Comparison of ENCODE assay signal across 1 cellular context in genomic region chr10:92121686-92122492, GRCh38.
TF ChIP-seq lines count a peak whose summit lies in the region.

No MANE protein-coding gene starts in this region.

TF ChIP-seq in HepG2, 621 proteins besides CTCF, POLR2A, EP300 and RAD21 (continued from another document and continues in another):
- TF ChIP-seq HMGXB3 (CRISPR knock-in tag; IDR thresholded peaks at IDR 0.05; ENCODE audit: borderline replicate concordance) = no peak
- TF ChIP-seq ZNF770 (CRISPR knock-in tag; IDR thresholded peaks at IDR 0.05) = no peak
- peak; percentile 81 for TF ChIP-seq HMG20B (CRISPR knock-in tag; conservative IDR thresholded peaks at IDR 0.05)
- peak; percentile 79 for TF ChIP-seq CREM (IDR thresholded peaks at IDR 0.05)
- no peak for TF ChIP-seq CREM (CRISPR knock-in tag; IDR thresholded peaks at IDR 0.05)
- no peak for TF ChIP-seq ZNF546 (CRISPR knock-in tag; conservative IDR thresholded peaks at IDR 0.05)
- TF ChIP-seq AHR (CRISPR knock-in tag; IDR thresholded peaks at IDR 0.05) = no peak
- peak; percentile 92 for TF ChIP-seq PPARG (CRISPR knock-in tag; conservative IDR thresholded peaks at IDR 0.05)
- peak; percentile 86 for TF ChIP-seq KDM1A (CRISPR knock-in tag; IDR thresholded peaks at IDR 0.05)
- TF ChIP-seq SAFB2 (CRISPR knock-in tag; IDR thresholded peaks at IDR 0.05; ENCODE audit: borderline replicate concordance, low read depth) = no peak
- no peak for TF ChIP-seq MATR3 (CRISPR knock-in tag; IDR thresholded peaks at IDR 0.05)
- TF ChIP-seq, protein P1, sequence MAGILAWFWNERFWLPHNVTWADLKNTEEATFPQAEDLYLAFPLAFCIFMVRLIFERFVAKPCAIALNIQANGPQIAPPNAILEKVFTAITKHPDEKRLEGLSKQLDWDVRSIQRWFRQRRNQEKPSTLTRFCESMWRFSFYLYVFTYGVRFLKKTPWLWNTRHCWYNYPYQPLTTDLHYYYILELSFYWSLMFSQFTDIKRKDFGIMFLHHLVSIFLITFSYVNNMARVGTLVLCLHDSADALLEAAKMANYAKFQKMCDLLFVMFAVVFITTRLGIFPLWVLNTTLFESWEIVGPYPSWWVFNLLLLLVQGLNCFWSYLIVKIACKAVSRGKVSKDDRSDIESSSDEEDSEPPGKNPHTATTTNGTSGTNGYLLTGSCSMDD (CRISPR knock-in tag; IDR thresholded peaks at IDR 0.05) = no peak
- TF ChIP-seq ZNF773 (CRISPR knock-in tag; IDR thresholded peaks at IDR 0.05; ENCODE audit: borderline replicate concordance) = no peak
- TF ChIP-seq ZNF619 (CRISPR knock-in tag; IDR thresholded peaks at IDR 0.05) = no peak
- TF ChIP-seq ZNF30 (CRISPR knock-in tag; IDR thresholded peaks at IDR 0.05) = no peak
- no peak for TF ChIP-seq ZXDC (CRISPR knock-in tag; IDR thresholded peaks at IDR 0.05)
- no peak for TF ChIP-seq MXD1 (CRISPR knock-in tag; IDR thresholded peaks at IDR 0.05)
- no peak for TF ChIP-seq FOXK2 (IDR thresholded peaks at IDR 0.05)
- no peak for TF ChIP-seq ZNF17 (CRISPR knock-in tag; IDR thresholded peaks at IDR 0.05)
- no peak for TF ChIP-seq HOXA9 (CRISPR knock-in tag; IDR thresholded peaks at IDR 0.05; ENCODE audit: borderline replicate concordance)
- TF ChIP-seq ZGPAT (CRISPR knock-in tag; IDR thresholded peaks at IDR 0.05) = peak; percentile 73
- no peak for TF ChIP-seq TMF1 (CRISPR knock-in tag; IDR thresholded peaks at IDR 0.05; ENCODE audit: low read depth)
- 0 out of 2 replicates have a peak, but pooled peaks have one; percentile 41 for TF ChIP-seq ZNF441 (CRISPR knock-in tag; IDR thresholded peaks at IDR 0.05; ENCODE audit: borderline replicate concordance)
- peak; percentile 43; the same call in 1 of the 2 replicates for TF ChIP-seq SIX1 (CRISPR knock-in tag; IDR thresholded peaks at IDR 0.05; ENCODE audit: borderline replicate concordance)
- no peak for TF ChIP-seq MAF1 (CRISPR knock-in tag; IDR thresholded peaks at IDR 0.05; ENCODE audit: borderline replicate concordance)
- TF ChIP-seq ZSCAN30 (CRISPR knock-in tag; IDR thresholded peaks at IDR 0.05) = no peak
- TF ChIP-seq, protein P2, sequence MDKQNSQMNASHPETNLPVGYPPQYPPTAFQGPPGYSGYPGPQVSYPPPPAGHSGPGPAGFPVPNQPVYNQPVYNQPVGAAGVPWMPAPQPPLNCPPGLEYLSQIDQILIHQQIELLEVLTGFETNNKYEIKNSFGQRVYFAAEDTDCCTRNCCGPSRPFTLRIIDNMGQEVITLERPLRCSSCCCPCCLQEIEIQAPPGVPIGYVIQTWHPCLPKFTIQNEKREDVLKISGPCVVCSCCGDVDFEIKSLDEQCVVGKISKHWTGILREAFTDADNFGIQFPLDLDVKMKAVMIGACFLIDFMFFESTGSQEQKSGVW (CRISPR knock-in tag; IDR thresholded peaks at IDR 0.05; ENCODE audit: borderline replicate concordance) = no peak
- no peak for TF ChIP-seq CEBPB (IDR thresholded peaks at IDR 0.05; ENCODE audit: borderline replicate concordance, low read depth, low read length)
- no peak for TF ChIP-seq RAD51 (IDR thresholded peaks at IDR 0.05; ENCODE audit: borderline replicate concordance)
- peak; percentile 42; the same call in 1 of the 2 replicates for TF ChIP-seq EHMT2 (IDR thresholded peaks at IDR 0.05; ENCODE audit: borderline replicate concordance, low read depth, low read length)
- TF ChIP-seq ZBTB7A (CRISPR knock-in tag; IDR thresholded peaks at IDR 0.05) = no peak
- TF ChIP-seq ZNF251 (CRISPR knock-in tag; IDR thresholded peaks at IDR 0.05) = no peak
- TF ChIP-seq ZNF451 (CRISPR knock-in tag; IDR thresholded peaks at IDR 0.05) = 0 out of 2 replicates have a peak, but pooled peaks have one; percentile 45
- TF ChIP-seq, protein P3, sequence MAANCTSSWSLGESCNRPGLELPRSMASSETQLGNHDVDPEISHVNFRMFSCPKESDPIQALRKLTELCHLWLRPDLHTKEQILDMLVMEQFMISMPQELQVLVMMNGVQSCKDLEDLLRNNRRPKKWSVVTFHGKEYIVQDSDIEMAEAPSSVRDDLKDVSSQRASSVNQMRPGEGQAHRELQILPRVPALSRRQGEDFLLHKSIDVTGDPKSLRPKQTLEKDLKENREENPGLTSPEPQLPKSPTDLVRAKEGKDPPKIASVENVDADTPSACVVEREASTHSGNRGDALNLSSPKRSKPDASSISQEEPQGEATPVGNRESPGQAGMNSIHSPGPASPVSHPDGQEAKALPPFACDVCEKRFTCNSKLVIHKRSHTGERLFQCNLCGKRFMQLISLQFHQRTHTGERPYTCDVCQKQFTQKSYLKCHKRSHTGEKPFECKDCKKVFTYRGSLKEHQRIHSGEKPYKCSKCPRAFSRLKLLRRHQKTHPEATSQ (CRISPR knock-in tag; IDR thresholded peaks at IDR 0.05; ENCODE audit: borderline replicate concordance) = no peak
- TF ChIP-seq SCMH1 (CRISPR knock-in tag; IDR thresholded peaks at IDR 0.05; ENCODE audit: borderline replicate concordance) = no peak
- TF ChIP-seq ZNF563 (CRISPR knock-in tag; IDR thresholded peaks at IDR 0.05) = no peak
- TF ChIP-seq HBP1 (CRISPR knock-in tag; IDR thresholded peaks at IDR 0.05; ENCODE audit: low read depth) = no peak
- TF ChIP-seq ZNF780A (CRISPR knock-in tag; IDR thresholded peaks at IDR 0.05) = no peak
- no peak for TF ChIP-seq RFX1 (IDR thresholded peaks at IDR 0.05)
- no peak for TF ChIP-seq PHF5A (CRISPR knock-in tag; IDR thresholded peaks at IDR 0.05; ENCODE audit: low read depth, unreplicated experiment)
- no peak for TF ChIP-seq CHD4 (IDR thresholded peaks at IDR 0.05; ENCODE audit: borderline replicate concordance, low read length)
- TF ChIP-seq SKIL (CRISPR knock-in tag; IDR thresholded peaks at IDR 0.05; ENCODE audit: borderline replicate concordance) = peak; percentile 82
- TF ChIP-seq ZNF83 (CRISPR knock-in tag; IDR thresholded peaks at IDR 0.05; ENCODE audit: borderline replicate concordance) = no peak
- TF ChIP-seq ZNF569 (CRISPR knock-in tag; IDR thresholded peaks at IDR 0.05; ENCODE audit: borderline replicate concordance) = no peak
- TF ChIP-seq PAF1 (CRISPR knock-in tag; IDR thresholded peaks at IDR 0.05) = no peak
- peak; percentile 91 for TF ChIP-seq NCOR1 (IDR thresholded peaks at IDR 0.05; ENCODE audit: borderline replicate concordance, low read length)
- TF ChIP-seq YY1 (IDR thresholded peaks at IDR 0.05; ENCODE audit: insufficient read depth, insufficient replicate concordance, low read depth, low read length) = no peak
- no peak for TF ChIP-seq ZNF704 (CRISPR knock-in tag; IDR thresholded peaks at IDR 0.05; ENCODE audit: borderline replicate concordance)
